In genomic region chr12:56749853-56750252, GRCh38 we compare ENCODE assay signal across 1 cellular context.
A peak's percentile ranks its signal among the peaks of the same experiment; 100 is the strongest.
TF ChIP-seq lines count a peak whose summit lies in the region.

No MANE protein-coding gene starts in this region.

TF ChIP-seq in HEK293, 187 proteins besides CTCF, POLR2A, EP300 and RAD21:
- TF ChIP-seq PRDM10 (tag by site-specific recombination; IDR thresholded peaks at IDR 0.05) (peak; percentile 95), ZNF561 (tag by site-specific recombination; IDR thresholded peaks at IDR 0.05; ENCODE audit: borderline replicate concordance) (no peak)
TF ChIP-seq in HEK293: peak in this region for 1.
